Comparison of ENCODE assay signal across 15 cellular contexts in genomic region chr1:109838838-109839240, GRCh38.
DNase-seq lines count a peak whose midpoint lies in the region; ATAC-seq and TF ChIP-seq lines count a peak whose summit lies in the region.
"Had no signal": no experiment of that assay in that cellular context is flagged by ENCODE, and none has a peak within 500 bp of the region (broad histone marks: within the 10 kb centered on the region; RNA-seq: fewer than 3 reads in every experiment).

No MANE protein-coding gene starts in this region.

- H3K4me3 ChIP-seq in RWPE2 (ENCODE audit: severe bottlenecking) (no peak overlapping the region), sigmoid colon (no peak overlapping the region)
- H3K4me3 ChIP-seq: cardiac muscle cell, lung, upper lobe of left lung had no signal

- no peaks in the 10 kb centered on the region for H3K36me3 ChIP-seq in RWPE2 (ENCODE audit: low read depth)
- no peaks in the 10 kb centered on the region for H3K36me3 ChIP-seq in sigmoid colon
- H3K36me3 ChIP-seq: cardiac muscle cell, upper lobe of left lung had no signal

- 75 to 77% methylated on average over 4 of the region's 4 CpGs for WGBS in sigmoid colon, 2 donors

- DNase-seq in H4 (ENCODE audit: low spot score) (peak; percentile 54), RWPE2 (ENCODE audit: low spot score) (no peak), epithelial cell of prostate (ENCODE audit: low read depth, low spot score) (peak; percentile 39), sigmoid colon (peak; percentile 76)
- DNase-seq: activated CD8-positive, alpha-beta T cell treated with anti-CD3 and anti-CD28 coated beads, Interleukin-2, amount 10 ng/mL, durations not matched to agents 7 days and 5 days; activated effector memory CD4-positive, alpha-beta T cell treated with anti-CD3 and anti-CD28 coated beads, Interleukin-2, amount 50 U/mL, for 16 hours; CD4-positive, alpha-beta memory T cell; upper lobe of left lung had no signal

- peaks cover 10% of the 10 kb centered on the region for H3K4me1 ChIP-seq in RWPE2 (ENCODE audit: insufficient read depth, poor library complexity, severe bottlenecking)
- peaks cover 0 to 10% (median 8%) of the 10 kb centered on the region in 4 donors for H3K4me1 ChIP-seq in sigmoid colon
- H3K4me1 ChIP-seq: upper lobe of left lung had no signal

- TF ChIP-seq POLR2A in sigmoid colon (IDR thresholded peaks at IDR 0.05): no peak

- peak; percentile 72 for ATAC-seq in RWPE2 (ENCODE audit: low read depth)
- ATAC-seq in HG02840 (IDR thresholded peaks at IDR 0.05; ENCODE audit: low FRiP score, unreplicated experiment): no peak
- ATAC-seq in GM21515 (IDR thresholded peaks at IDR 0.05; ENCODE audit: unreplicated experiment): no peak
- no peak for ATAC-seq in HG03196 (IDR thresholded peaks at IDR 0.05; ENCODE audit: unreplicated experiment)
- ATAC-seq: activated CD8-positive, alpha-beta T cell treated with anti-CD3 and anti-CD28 coated beads, Interleukin-2, amount 10 ng/mL, durations not matched to agents 7 days and 5 days; sciatic nerve; stimulated activated memory B cell treated with anti-CD40 and anti-IgM and Interleukin-4, amounts not matched to agents 10 μg/mL and 1 μg/mL and 100 μg/mL, for 72 hours had no signal

- peak; percentile 5 for TF ChIP-seq CTCF in RWPE2 (IDR thresholded peaks at IDR 0.05; ENCODE audit: poor library complexity, severe bottlenecking)
- TF ChIP-seq CTCF in sigmoid colon (IDR thresholded peaks at IDR 0.05): no peak

- TF ChIP-seq EP300 in sigmoid colon (IDR thresholded peaks at IDR 0.05): no peak

- H3K27me3 ChIP-seq in RWPE2 (ENCODE audit: insufficient read depth, poor library complexity, severe bottlenecking) (no peaks in the 10 kb centered on the region), sigmoid colon (no peaks in the 10 kb centered on the region)
- H3K27me3 ChIP-seq: cardiac muscle cell, upper lobe of left lung had no signal

- H3K27ac ChIP-seq in RWPE2 (ENCODE audit: poor library complexity, severe bottlenecking) (no peak overlapping the region), epithelial cell of prostate (peak overlapping the region; percentile 47), sigmoid colon (peak overlapping the region in 3 of 4 donors; percentile 45 to 58 (median 46))
- H3K27ac ChIP-seq: cardiac muscle cell, upper lobe of left lung had no signal

- H3K9me3 ChIP-seq in RWPE2 (ENCODE audit: severe bottlenecking) (no peaks in the 10 kb centered on the region), sigmoid colon (no peaks in the 10 kb centered on the region)

- intact Hi-C loops in sigmoid colon (cut with DNase I): no loop called here
